Comparison of ENCODE assay signal across 9 cellular contexts in the genomic region with DNA sequence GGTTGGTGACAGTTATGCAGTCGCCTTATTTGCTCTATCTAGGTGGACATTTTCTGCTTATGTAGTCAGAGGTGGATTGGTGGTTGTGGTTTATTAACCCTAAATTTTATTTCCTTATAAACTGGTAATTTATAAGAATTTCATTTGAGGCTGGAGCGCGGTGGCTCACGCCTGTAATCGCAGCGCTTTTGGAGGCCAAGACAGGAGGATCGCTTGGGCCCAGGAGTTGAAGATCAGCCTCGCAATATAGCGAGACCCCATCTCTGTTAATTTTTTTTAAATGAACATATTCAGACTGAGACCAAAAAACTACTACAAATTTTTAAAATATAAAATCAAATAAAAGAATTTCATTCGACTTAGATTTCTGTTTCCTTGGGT. TPM values are rescaled to one million over a fixed set of nuclear protein-coding genes. Genes with fewer than 3 reads are reported as not detected.
DNase-seq lines count a peak whose midpoint lies in the region; ATAC-seq and TF ChIP-seq lines count a peak whose summit lies in the region.
"Had no signal": no experiment of that assay in that cellular context is flagged by ENCODE, and none has a peak within 500 bp of the region (broad histone marks: within the 10 kb centered on the region; RNA-seq: fewer than 3 reads in every experiment).

No MANE protein-coding gene starts in this region.

- peak overlapping the region; percentile 80; the same call in 1 of the 2 replicates for H3K27ac ChIP-seq in ACC112 (ENCODE audit: low read depth, low read length)
- H3K27ac ChIP-seq in muscle layer of duodenum (ENCODE audit: low read length) = peak overlapping the region; percentile 79

- H3K27me3 ChIP-seq in ACC112 (ENCODE audit: insufficient read depth, low read length) = no peaks in the 10 kb centered on the region
- H3K27me3 ChIP-seq in muscle layer of duodenum (ENCODE audit: low read depth, low read length) = no peaks in the 10 kb centered on the region

- no peak for ATAC-seq in HG03442 (IDR thresholded peaks at IDR 0.05; ENCODE audit: unreplicated experiment)

- no peak overlapping the region for H2AFZ ChIP-seq in ACC112 (ENCODE audit: low read length, unreplicated experiment)

- H3K4me3 ChIP-seq in ACC112 (ENCODE audit: low read depth, low read length) (peak overlapping the region; percentile 94), choroid plexus epithelial cell (ENCODE audit: low read depth, low read length) (peak overlapping the region; percentile 98), muscle layer of duodenum (ENCODE audit: low read depth in 1 of 2, low read length in 2 of 2) (peak overlapping the region; percentile 83 to 91)
- peak overlapping the region; percentile 90 for H3K4me3 ChIP-seq in Jurkat, Clone E6-1 (ENCODE audit: low read length)

- DNase-seq in Jurkat, Clone E6-1 (ENCODE audit: low read depth, low spot score) = no peak
- DNase-seq in choroid plexus epithelial cell (ENCODE audit: low read depth) = no peak
- no peak for DNase-seq in stimulated activated CD4-positive, alpha-beta T cell treated with anti-CD3 and anti-CD28 coated beads, Interleukin-12 subunit alpha, Interleukin-12 subunit beta, amount 100 ng/mL, for 4 hours
- DNase-seq in NCI-H187 (lab: John Stamatoyannopoulos, UW) = no peak
- DNase-seq in HT-29 (ENCODE audit: low spot score) = no peak
- DNase-seq: NCI-H1436 had no signal

- H3K9me3 ChIP-seq in muscle layer of duodenum (ENCODE audit: control insufficient read depth in 1 of 2, low read length in 2 of 2) = no peaks in the 10 kb centered on the region

- peaks cover 7% of the 10 kb centered on the region; the same call in 1 of the 2 replicates for H3K36me3 ChIP-seq in ACC112 (ENCODE audit: insufficient read depth, low read length)
- no peaks in the 10 kb centered on the region for H3K36me3 ChIP-seq in muscle layer of duodenum (ENCODE audit: control insufficient read depth in 1 of 2, insufficient read depth in 2 of 2, low read length in 2 of 2)

- no peak for TF ChIP-seq CTCF in choroid plexus epithelial cell (conservative IDR thresholded peaks at IDR 0.05; ENCODE audit: low read depth, low read length)

- H3K4me1 ChIP-seq in ACC112 (ENCODE audit: control insufficient read depth, insufficient read depth, low read length, unreplicated experiment) (no peaks in the 10 kb centered on the region), muscle layer of duodenum (ENCODE audit: control insufficient read depth in 1 of 2, insufficient read depth in 2 of 2, low read length in 2 of 2) (peaks cover 3 to 14% of the 10 kb centered on the region in 2 donors)

- H3K79me2 ChIP-seq in ACC112 (ENCODE audit: control insufficient read depth, insufficient read depth, low read length, unreplicated experiment) = peaks cover 45% of the 10 kb centered on the region

RNA-seq across cellular contexts. Expression of a gene that starts 0.8 kb away (rescaled TPM):
- 5.8 TPM for polyA plus RNA-seq in Jurkat, Clone E6-1 (2012; ENCODE audit: insufficient read depth, insufficient read length)
- 1.4 and 2.4 TPM in 2 replicates for total RNA-seq in HT-29 (2014; rRNA removed; shearing (Covaris generic))

RNA-seq across cellular contexts. Expression of a gene that starts 20.6 kb away (rescaled TPM):
- polyA plus RNA-seq in Jurkat, Clone E6-1 (2012; ENCODE audit: insufficient read depth, insufficient read length) = not detected
- total RNA-seq in HT-29 (2014; rRNA removed; shearing (Covaris generic)) = 0.83 and 1.4 TPM in 2 replicates

RNA-seq across cellular contexts. Expression of a gene that starts 39.1 kb away (rescaled TPM):
- polyA plus RNA-seq in Jurkat, Clone E6-1 (2012; ENCODE audit: insufficient read depth, insufficient read length) = 72.6 TPM
- total RNA-seq in HT-29 (2014; rRNA removed; shearing (Covaris generic)) = 41.0 and 48.1 TPM in 2 replicates

RNA-seq across cellular contexts. Expression of a gene that starts 59.4 kb away (rescaled TPM):
- not detected for polyA plus RNA-seq in Jurkat, Clone E6-1 (2012; ENCODE audit: insufficient read depth, insufficient read length)
- not detected in 2 replicates for total RNA-seq in HT-29 (2014; rRNA removed; shearing (Covaris generic))
